ENCODE assay signal across 20 cellular contexts in the genomic region with DNA sequence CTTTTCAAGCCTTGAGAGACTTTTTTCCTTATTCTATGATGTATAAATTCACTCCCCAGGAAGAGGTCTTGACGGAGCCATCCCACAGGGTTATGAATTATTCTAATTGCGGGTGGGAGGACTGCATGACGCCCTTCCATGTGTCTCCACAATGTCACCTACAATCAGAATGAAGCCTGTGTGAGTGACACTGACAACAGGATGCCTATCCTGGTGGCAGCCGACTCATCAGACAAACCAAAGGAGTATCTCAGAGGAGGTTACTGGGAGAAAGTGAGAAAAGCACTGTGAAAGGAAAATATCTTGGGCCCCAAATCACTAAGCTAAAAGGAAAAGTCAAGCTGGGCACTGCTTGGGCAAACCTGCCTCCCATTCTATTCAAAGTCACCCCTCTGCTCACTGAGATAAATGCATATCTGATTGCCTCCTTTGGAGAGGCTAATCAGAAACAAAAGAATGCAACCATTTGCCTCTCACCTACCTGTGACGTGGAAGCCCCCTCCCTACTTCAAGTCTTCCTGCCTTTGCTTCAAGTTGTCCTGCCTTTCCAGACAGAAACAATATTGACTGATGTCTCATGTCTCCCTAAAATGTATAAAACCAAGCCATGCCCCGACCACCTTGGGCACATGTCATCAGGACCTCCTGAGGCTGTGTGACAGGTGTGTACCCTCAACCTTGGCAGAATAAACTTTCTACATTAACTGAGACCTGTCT.
DNase-seq lines count a peak whose midpoint lies in the region; ATAC-seq and TF ChIP-seq lines count a peak whose summit lies in the region.
"Had no signal": no experiment of that assay in that cellular context is flagged by ENCODE, and none has a peak within 500 bp of the region (broad histone marks: within the 10 kb centered on the region; RNA-seq: fewer than 3 reads in every experiment).

No MANE protein-coding gene starts in this region.

- H3K23ac ChIP-seq in trophoblast cell (ENCODE audit: low read length), result no peak overlapping the region

- no peak overlapping the region for H3K4me2 ChIP-seq in trophoblast cell (ENCODE audit: low read length)

- H3K79me2 ChIP-seq in trophoblast cell (ENCODE audit: control insufficient read depth, insufficient read depth, low read length, poor library complexity), result peaks cover 3% of the 10 kb centered on the region

- no peak overlapping the region for H3K4ac ChIP-seq in trophoblast cell (ENCODE audit: low read depth, low read length)

- no peak overlapping the region for H2AFZ ChIP-seq in trophoblast cell (ENCODE audit: insufficient read depth, low read length, poor library complexity)

- H2BK120ac ChIP-seq in trophoblast cell (ENCODE audit: insufficient read depth, low read length, poor library complexity), result peak overlapping the region; percentile 7

- H3K18ac ChIP-seq in trophoblast cell (ENCODE audit: low read length), result peak overlapping the region; percentile 62

- no peak overlapping the region for H4K12ac ChIP-seq in trophoblast cell (ENCODE audit: low read depth, low read length)

- H3K4me3 ChIP-seq in iPS-18a (ENCODE audit: low read length) (no peak overlapping the region), trophoblast cell (ENCODE audit: low read depth, low read length) (no peak overlapping the region), foreskin fibroblast (ENCODE audit: low read depth in 1 of 2, low read length in 2 of 2) (no peak overlapping the region)
- H3K4me3 ChIP-seq: K562, lower lobe of right lung, prostate gland, thoracic aorta had no signal

- H2BK12ac ChIP-seq in trophoblast cell (ENCODE audit: low read length), result peak overlapping the region; percentile 43

- no peak overlapping the region for H2AK5ac ChIP-seq in trophoblast cell (ENCODE audit: low read length)

- ATAC-seq in GM21825 (IDR thresholded peaks at IDR 0.05; ENCODE audit: unreplicated experiment), result no peak
- ATAC-seq: activated naive CD8-positive, alpha-beta T cell treated with anti-CD3 and anti-CD28 coated beads, Interleukin-2, amount 50 U/mL, for 24 hours; activated T-cell treated with anti-CD3 and anti-CD28 coated beads, Interleukin-2, amount 50 U/mL, for 4 hours; K562; lower lobe of right lung; stimulated activated naive CD8-positive, alpha-beta T cell treated with anti-CD3 and anti-CD28 coated beads, Interleukin-15, Interleukin-2, amounts not matched to agents 100 U/mL and 50 U/mL, for 24 hours had no signal

- WGBS in trophoblast cell (ENCODE audit: extremely low coverage, insufficient coverage, insufficient read length), result no CpG with 5 or more reads among the region's 6 CpGs

- H3K9me3 ChIP-seq in iPS-18a (ENCODE audit: control insufficient read depth, low read depth, low read length) (no peaks in the 10 kb centered on the region), trophoblast cell (ENCODE audit: insufficient read depth, low read depth, low read length) (no peaks in the 10 kb centered on the region)
- H3K9me3 ChIP-seq: lower lobe of right lung, neutrophil, prostate gland, thoracic aorta had no signal

- H3K36me3 ChIP-seq in iPS-18a (ENCODE audit: control insufficient read depth, low read depth, low read length) (peaks cover 27% of the 10 kb centered on the region), trophoblast cell (ENCODE audit: control insufficient read depth in 1 of 2, insufficient read depth in 2 of 2, low read length in 2 of 2) (peaks cover 28 to 34% of the 10 kb centered on the region in 2 experiments)
- H3K36me3 ChIP-seq: neutrophil had no signal

- H3K27me3 ChIP-seq in iPS-18a (ENCODE audit: control insufficient read depth, insufficient read depth, low read length) (no peaks in the 10 kb centered on the region), trophoblast cell (ENCODE audit: insufficient read depth, low read length) (no peaks in the 10 kb centered on the region)
- H3K27me3 ChIP-seq: neutrophil had no signal

- peaks cover 14% of the 10 kb centered on the region for H3K79me1 ChIP-seq in trophoblast cell (ENCODE audit: low read length)

- H4K8ac ChIP-seq in trophoblast cell (ENCODE audit: low read depth, low read length), result no peak overlapping the region

- H4K91ac ChIP-seq in trophoblast cell (ENCODE audit: low read depth, low read length), result peak overlapping the region; percentile 69

- H2BK5ac ChIP-seq in trophoblast cell (ENCODE audit: low read depth, low read length, poor library complexity), result peak overlapping the region; percentile 42

- no peak for TF ChIP-seq CTCF in foreskin fibroblast (IDR thresholded peaks at IDR 0.05; ENCODE audit: low read depth, low read length)

- H3K9ac ChIP-seq in iPS-18a (ENCODE audit: low read length) (no peak overlapping the region), trophoblast cell (ENCODE audit: low read length) (no peak overlapping the region)

- DNase-seq in EH (ENCODE audit: low read depth), result peak; percentile 10
- peak; percentile 30 for DNase-seq in LHCN-M2 (ENCODE audit: low read depth)
- DNase-seq in trophoblast cell, result peak in 1 of 2 donors; percentile 52
- DNase-seq in activated CD4-positive, CD25-positive, alpha-beta regulatory T cell treated with anti-CD3 and anti-CD28 coated beads, Interleukin-2, amount 50 U/mL, for 72 hours, result no peak
- no peak for DNase-seq in foreskin fibroblast
- DNase-seq in epidermal melanocyte (ENCODE audit: insufficient read length, low spot score), result no peak
- DNase-seq: activated CD4-positive, alpha-beta T cell treated with anti-CD3 and anti-CD28 coated beads for 4 hours; activated gamma-delta T cell treated with Interleukin-2 at 50 U/mL for 16 hours; activated naive CD8-positive, alpha-beta T cell treated with anti-CD3 and anti-CD28 coated beads, Interleukin-2, amount 50 U/mL, for 24 hours; activated T-cell treated with anti-CD3 and anti-CD28 coated beads, Interleukin-2, amount 50 U/mL, for 4 hours; CD8-positive, alpha-beta memory T cell; lower lobe of right lung; NCI-H1436 treated with DMSO at 0.1 percent for 48 hours; stimulated activated naive CD8-positive, alpha-beta T cell treated with anti-CD3 and anti-CD28 coated beads, Interleukin-15, Interleukin-2, amounts not matched to agents 100 U/mL and 50 U/mL, for 24 hours had no signal

- H3K27ac ChIP-seq in iPS-18a (ENCODE audit: low read length), result peak overlapping the region; percentile 19
- H3K27ac ChIP-seq in trophoblast cell (ENCODE audit: low read depth, low read length), result peak overlapping the region; percentile 64
- H3K27ac ChIP-seq: lower lobe of right lung, neutrophil, thoracic aorta had no signal

- H3K4me1 ChIP-seq in iPS-18a (ENCODE audit: control insufficient read depth, low read depth, low read length) (peaks cover 18% of the 10 kb centered on the region), trophoblast cell (ENCODE audit: control insufficient read depth in 1 of 2, insufficient read depth in 2 of 2, low read length in 2 of 2) (peaks cover 21 to 27% of the 10 kb centered on the region in 2 experiments)
- H3K4me1 ChIP-seq: lower lobe of right lung, prostate gland had no signal

- no peak overlapping the region for H3K14ac ChIP-seq in trophoblast cell (ENCODE audit: low read length)

Comparison
In these comparisons a context has a peak if more than half of its experiments do, and no peak if none do; other contexts are left out.
1. DNase-seq: peak in EH (single experiment) and LHCN-M2 (single experiment); none in activated CD4-positive, CD25-positive, alpha-beta regulatory T cell treated with anti-CD3 and anti-CD28 coated beads, Interleukin-2, amount 50 U/mL, for 72 hours (single experiment), foreskin fibroblast (0 of 2) and epidermal melanocyte (single experiment).